In the genomic region with DNA sequence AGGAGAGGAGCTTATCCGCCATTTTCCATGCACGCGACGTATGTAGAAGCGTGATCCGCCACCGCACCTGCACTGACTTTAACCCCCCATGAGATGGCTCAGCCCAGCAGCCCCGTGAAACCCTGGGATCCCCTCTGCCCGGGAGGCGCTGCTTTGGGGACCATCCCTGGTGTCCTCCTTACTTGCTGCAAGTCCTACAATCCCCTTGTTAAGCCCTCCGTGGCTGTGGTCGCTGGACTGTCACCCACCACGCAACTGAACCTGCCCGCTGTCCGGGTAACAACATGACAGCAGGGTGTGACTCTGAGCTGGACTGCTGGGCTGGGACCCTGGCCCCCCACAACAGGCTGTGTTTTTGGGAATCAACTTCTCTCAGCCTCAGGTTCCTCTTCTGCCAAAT, we compare ENCODE assay signal across 1 cellular context.
TF ChIP-seq lines count a peak whose summit lies in the region.

No MANE protein-coding gene starts in this region.

TF ChIP-seq in H1, 55 proteins besides CTCF, POLR2A, EP300 and RAD21:
- no peak for TF ChIP-seq SUZ12 (IDR thresholded peaks at IDR 0.05; ENCODE audit: low read length)
- TF ChIP-seq, protein P1, sequence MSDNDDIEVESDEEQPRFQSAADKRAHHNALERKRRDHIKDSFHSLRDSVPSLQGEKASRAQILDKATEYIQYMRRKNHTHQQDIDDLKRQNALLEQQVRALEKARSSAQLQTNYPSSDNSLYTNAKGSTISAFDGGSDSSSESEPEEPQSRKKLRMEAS (IDR thresholded peaks at IDR 0.05): no peak
- TF ChIP-seq USF2 (IDR thresholded peaks at IDR 0.05; ENCODE audit: low read length): no peak
- TF ChIP-seq POLR2AphosphoS5 (IDR thresholded peaks at IDR 0.05; ENCODE audit: low read depth, low read length): no peak
